In genomic region chr16:11736903-11737302, GRCh38 we compare ENCODE assay signal across 11 cellular contexts.
"Had no signal": no experiment of that assay in that cellular context is flagged by ENCODE, and none has a peak within 500 bp of the region (broad histone marks: within the 10 kb centered on the region; RNA-seq: fewer than 3 reads in every experiment).

No MANE protein-coding gene starts in this region.

- H3K27ac Mint-ChIP-seq: memory B cell; stimulated activated naive CD8-positive, alpha-beta T cell treated with anti-CD3 and anti-CD28 coated beads, Interleukin-15, Interleukin-2, amounts not matched to agents 100 ng/mL and 50 ng/mL, for 24 hours had no signal

- H3K9me3 ChIP-seq: testis had no signal

- DNase-seq: activated CD4-positive, alpha-beta T cell treated with anti-CD3 and anti-CD28 coated beads, Interleukin-2, amount 50 U/mL, for 4 hours; activated naive CD4-positive, alpha-beta T cell treated with Interleukin-2 at 50 U/mL for 16 hours; glutamatergic neuron; nephron progenitor cell; stimulated activated CD4-positive, alpha-beta T cell treated with anti-CD3 and anti-CD28 coated beads, Interleukin-2, amount 100 ng/mL, for 48 hours; T-helper 2 cell; testis had no signal

- H3K9me3 Mint-ChIP-seq: memory B cell; nephron progenitor cell; stimulated activated naive CD8-positive, alpha-beta T cell treated with anti-CD3 and anti-CD28 coated beads, Interleukin-15, Interleukin-2, amounts not matched to agents 100 ng/mL and 50 ng/mL, for 24 hours had no signal

- H3K4me3 ChIP-seq: testis had no signal

- ATAC-seq: esophagus mucosa, left lobe of liver had no signal

- H3K27me3 Mint-ChIP-seq: memory B cell; stimulated activated naive CD8-positive, alpha-beta T cell treated with anti-CD3 and anti-CD28 coated beads, Interleukin-15, Interleukin-2, amounts not matched to agents 100 ng/mL and 50 ng/mL, for 24 hours had no signal

- H3K27me3 ChIP-seq: testis had no signal

- H3K4me3 Mint-ChIP-seq: memory B cell; nephron progenitor cell; stimulated activated naive CD8-positive, alpha-beta T cell treated with anti-CD3 and anti-CD28 coated beads, Interleukin-15, Interleukin-2, amounts not matched to agents 100 ng/mL and 50 ng/mL, for 24 hours had no signal
